22 cellular contexts compared by ENCODE assay signal in genomic region chr11:33622806-33623205, GRCh38.
DNase-seq lines count a peak whose midpoint lies in the region; ATAC-seq and TF ChIP-seq lines count a peak whose summit lies in the region.
"Had no signal": no experiment of that assay in that cellular context is flagged by ENCODE, and none has a peak within 500 bp of the region (broad histone marks: within the 10 kb centered on the region; RNA-seq: fewer than 3 reads in every experiment).

No MANE protein-coding gene starts in this region.

- no peak overlapping the region for H3K27ac Mint-ChIP-seq in activated naive CD4-positive, alpha-beta T cell treated with anti-CD3 and anti-CD28 coated beads for 36 hours
- H3K27ac Mint-ChIP-seq in activated naive CD4-positive, alpha-beta T cell treated with anti-CD3 and anti-CD28 coated beads, Interleukin-2, amount 50 U/mL, for 72 hours, result no peak overlapping the region
- no peak overlapping the region for H3K27ac Mint-ChIP-seq in stimulated activated naive B cell treated with anti-CD40 and anti-IgM and Interleukin-4, amounts not matched to agents 10 μg/mL and 1 μg/mL and 100 μg/mL, for 72 hours
- H3K27ac Mint-ChIP-seq in activated CD8-positive, alpha-beta T cell treated with anti-CD3 and anti-CD28 coated beads for 36 hours, result no peak overlapping the region

- H2AFZ ChIP-seq in OCI-LY7 (ENCODE audit: low read length), result no peak overlapping the region

- no peak overlapping the region for H3K4me2 ChIP-seq in OCI-LY7 (ENCODE audit: low read length)

- H3K36me3 ChIP-seq in HEK293 (ENCODE audit: control insufficient read depth in 2 of 2, insufficient read depth in 1 of 2, low read length in 2 of 2) (no peaks in the 10 kb centered on the region), OCI-LY7 (ENCODE audit: insufficient read depth, low read length) (peaks cover 52% of the 10 kb centered on the region)
- H3K36me3 ChIP-seq: SJSA1 had no signal

- H3K9me2 ChIP-seq in OCI-LY7 (ENCODE audit: insufficient read depth, low read length), result no peaks in the 10 kb centered on the region

- H3K36me3 Mint-ChIP-seq in activated naive CD4-positive, alpha-beta T cell treated with anti-CD3 and anti-CD28 coated beads for 36 hours (ENCODE audit: low read depth), result no peaks in the 10 kb centered on the region
- H3K36me3 Mint-ChIP-seq in activated naive CD4-positive, alpha-beta T cell treated with anti-CD3 and anti-CD28 coated beads, Interleukin-2, amount 50 U/mL, for 72 hours, result no peaks in the 10 kb centered on the region
- H3K36me3 Mint-ChIP-seq in stimulated activated naive B cell treated with anti-CD40 and anti-IgM and Interleukin-4, amounts not matched to agents 10 μg/mL and 1 μg/mL and 100 μg/mL, for 72 hours, result no peaks in the 10 kb centered on the region
- H3K36me3 Mint-ChIP-seq in activated CD8-positive, alpha-beta T cell treated with anti-CD3 and anti-CD28 coated beads for 36 hours (ENCODE audit: low read depth), result no peaks in the 10 kb centered on the region

- no peaks in the 10 kb centered on the region for H3K4me1 ChIP-seq in HEK293 (ENCODE audit: control insufficient read depth, insufficient read depth, low read length)
- H3K4me1 ChIP-seq in OCI-LY7 (ENCODE audit: insufficient read depth, low read length, poor library complexity, severe bottlenecking), result peaks cover 12% of the 10 kb centered on the region

- peaks cover 3% of the 10 kb centered on the region for H3K4me1 Mint-ChIP-seq in activated naive CD4-positive, alpha-beta T cell treated with anti-CD3 and anti-CD28 coated beads for 36 hours (ENCODE audit: low read depth)
- H3K4me1 Mint-ChIP-seq in stimulated activated naive B cell treated with anti-CD40 and anti-IgM and Interleukin-4, amounts not matched to agents 10 μg/mL and 1 μg/mL and 100 μg/mL, for 72 hours, result no peaks in the 10 kb centered on the region
- no peaks in the 10 kb centered on the region for H3K4me1 Mint-ChIP-seq in activated CD8-positive, alpha-beta T cell treated with anti-CD3 and anti-CD28 coated beads for 36 hours (ENCODE audit: low read depth)

- peaks cover 1% of the 10 kb centered on the region for H3K27me3 Mint-ChIP-seq in activated naive CD4-positive, alpha-beta T cell treated with anti-CD3 and anti-CD28 coated beads for 36 hours (ENCODE audit: low read depth)
- peaks cover 6 to 19% of the 10 kb centered on the region in 2 donors for H3K27me3 Mint-ChIP-seq in stimulated activated naive B cell treated with anti-CD40 and anti-IgM and Interleukin-4, amounts not matched to agents 10 μg/mL and 1 μg/mL and 100 μg/mL, for 72 hours
- H3K27me3 Mint-ChIP-seq in activated CD8-positive, alpha-beta T cell treated with anti-CD3 and anti-CD28 coated beads for 36 hours, result peaks cover 3% of the 10 kb centered on the region

- H3K9me3 ChIP-seq in HEK293 (ENCODE audit: control insufficient read depth, insufficient read depth, low read depth, low read length) (no peaks in the 10 kb centered on the region), OCI-LY7 (ENCODE audit: low read length) (no peaks in the 10 kb centered on the region)
- H3K9me3 ChIP-seq: SJSA1 had no signal

- TF ChIP-seq CTCF in HEK293 (tag by site-specific recombination; IDR thresholded peaks at IDR 0.05) (no peak), OCI-LY7 (conservative IDR thresholded peaks at IDR 0.05; ENCODE audit: low read length) (no peak)
- no peak for TF ChIP-seq CTCF in activated CD8-positive, alpha-beta T cell treated with anti-CD3 and anti-CD28 coated beads for 36 hours (IDR thresholded peaks at IDR 0.05)

- H3K79me2 ChIP-seq in OCI-LY7 (ENCODE audit: insufficient read depth, low read depth, low read length), result no peaks in the 10 kb centered on the region

- CTCF ChIA-PET in activated naive CD4-positive, alpha-beta T cell treated with anti-CD3 and anti-CD28 coated beads for 36 hours (lab: Charles Lee), result no interaction called here
- CTCF ChIA-PET in HEK293 (lab: Yijun Ruan, JAX), result no interaction called here
- CTCF ChIA-PET in OCI-LY7 (lab: Charles Lee; ENCODE audit: unreplicated experiment), result no interaction called here
- CTCF ChIA-PET in activated CD8-positive, alpha-beta T cell treated with anti-CD3 and anti-CD28 coated beads for 36 hours (lab: Charles Lee), result no interaction called here

- DNase-seq in activated naive CD4-positive, alpha-beta T cell treated with anti-CD3 and anti-CD28 coated beads for 36 hours, result peak; percentile 35
- no peak for DNase-seq in activated naive CD4-positive, alpha-beta T cell treated with anti-CD3 and anti-CD28 coated beads, Interleukin-2, amount 50 U/mL, for 72 hours (ENCODE audit: low spot score in 2 of 2)
- DNase-seq in OCI-LY7 (ENCODE audit: low spot score) (peak; percentile 13), foreskin melanocyte (no peak)
- DNase-seq in stimulated activated naive B cell treated with anti-CD40 and anti-IgM and Interleukin-4, amounts not matched to agents 10 μg/mL and 1 μg/mL and 100 μg/mL, for 72 hours, result no peak
- no peak for DNase-seq in activated CD8-positive, alpha-beta T cell treated with anti-CD3 and anti-CD28 coated beads for 36 hours
- DNase-seq: Calu3, DMS79 treated with DMSO at 0.1 percent for 48 hours, GF-D8, Kasumi-1, NCI-H1105 treated with DMSO at 0.1 percent for 48 hours, NCI-H146, NCI-H1930, NCI-H446, NCI-H524 treated with DMSO at 0.1 percent for 48 hours, NCI-H774, Right ventricle myocardium superior, RPMI8226 had no signal

- no TSS peak for BruUV-seq in OCI-LY7 (replicated peaks; lab: Mats Ljungman, UMichigan)

- POLR2A ChIA-PET in HEK293 (lab: Yijun Ruan, JAX) (no interaction called here), OCI-LY7 (lab: Charles Lee) (interaction anchor here (0.6 kb wide), 1 partner anchor 36 kb away, joined by 3 read pairs; no protein-coding TSS in a partner anchor)
- POLR2A ChIA-PET in activated CD8-positive, alpha-beta T cell treated with anti-CD3 and anti-CD28 coated beads for 36 hours (lab: Charles Lee), result no interaction called here

- H3K9me3 Mint-ChIP-seq in activated naive CD4-positive, alpha-beta T cell treated with anti-CD3 and anti-CD28 coated beads for 36 hours, result no peaks in the 10 kb centered on the region
- H3K9me3 Mint-ChIP-seq in activated naive CD4-positive, alpha-beta T cell treated with anti-CD3 and anti-CD28 coated beads, Interleukin-2, amount 50 U/mL, for 72 hours, result no peaks in the 10 kb centered on the region
- peaks cover 0 to 1% of the 10 kb centered on the region in 2 donors for H3K9me3 Mint-ChIP-seq in stimulated activated naive B cell treated with anti-CD40 and anti-IgM and Interleukin-4, amounts not matched to agents 10 μg/mL and 1 μg/mL and 100 μg/mL, for 72 hours
- H3K9me3 Mint-ChIP-seq in activated CD8-positive, alpha-beta T cell treated with anti-CD3 and anti-CD28 coated beads for 36 hours, result no peaks in the 10 kb centered on the region

- H4K20me1 ChIP-seq in OCI-LY7 (ENCODE audit: insufficient read depth, low read length), result no peaks in the 10 kb centered on the region

- no peak for ATAC-seq in activated naive CD4-positive, alpha-beta T cell treated with anti-CD3 and anti-CD28 coated beads, Interleukin-2, amount 50 U/mL, for 72 hours
- ATAC-seq in stimulated activated naive B cell treated with anti-CD40 and anti-IgM and Interleukin-4, amounts not matched to agents 10 μg/mL and 1 μg/mL and 100 μg/mL, for 72 hours (replicated peaks), result peak; percentile 19 to 43
- ATAC-seq in HG02642 (IDR thresholded peaks at IDR 0.05; ENCODE audit: poor library complexity, unreplicated experiment), result no peak
- no peak for ATAC-seq in activated CD8-positive, alpha-beta T cell treated with anti-CD3 and anti-CD28 coated beads for 36 hours

- H3K4me3 Mint-ChIP-seq in activated naive CD4-positive, alpha-beta T cell treated with anti-CD3 and anti-CD28 coated beads for 36 hours, result no peak overlapping the region
- no peak overlapping the region for H3K4me3 Mint-ChIP-seq in stimulated activated naive B cell treated with anti-CD40 and anti-IgM and Interleukin-4, amounts not matched to agents 10 μg/mL and 1 μg/mL and 100 μg/mL, for 72 hours
- H3K4me3 Mint-ChIP-seq in activated CD8-positive, alpha-beta T cell treated with anti-CD3 and anti-CD28 coated beads for 36 hours, result no peak overlapping the region

- H3K4me3 ChIP-seq in HEK293 (ENCODE audit: low read depth, low read length) (no peak overlapping the region), OCI-LY7 (ENCODE audit: low read depth, low read length, poor library complexity, severe bottlenecking) (no peak overlapping the region)
- H3K4me3 ChIP-seq: SJSA1 had no signal

- no peak overlapping the region for H3K27ac ChIP-seq in HEK293 (ENCODE audit: extremely low read depth, low read depth, low read length)
- H3K27ac ChIP-seq in OCI-LY7 (ENCODE audit: low read depth, low read length, poor library complexity, severe bottlenecking), result no peak overlapping the region
- H3K27ac ChIP-seq: HL-60, SJSA1 had no signal

- intact Hi-C loops in activated naive CD4-positive, alpha-beta T cell treated with anti-CD3 and anti-CD28 coated beads for 36 hours (cut with micrococcal nuclease), result loop anchor here (5.0 kb wide), 1 partner anchor 69 kb away; no protein-coding TSS in a partner anchor
- intact Hi-C loops in OCI-LY7 (cut with micrococcal nuclease; ENCODE audit: unreplicated experiment), result no loop called here
- intact Hi-C loops in activated CD8-positive, alpha-beta T cell treated with anti-CD3 and anti-CD28 coated beads for 36 hours (cut with micrococcal nuclease), result no loop called here

TF ChIP-seq in HEK293, 187 proteins besides CTCF, POLR2A, EP300 and RAD21 (continues in another document):
- TF ChIP-seq ZNF549 (tag by site-specific recombination; IDR thresholded peaks at IDR 0.05) (no peak), ZBTB1 (tag by site-specific recombination; IDR thresholded peaks at IDR 0.05) (no peak), KLF17 (tag by site-specific recombination; IDR thresholded peaks at IDR 0.05) (no peak), KLF10 (tag by site-specific recombination; IDR thresholded peaks at IDR 0.05) (no peak), ZNF624 (tag by site-specific recombination; IDR thresholded peaks at IDR 0.05) (no peak), MZF1 (tag by site-specific recombination; IDR thresholded peaks at IDR 0.05; ENCODE audit: borderline replicate concordance) (no peak)

Comparison
In these comparisons a context has a peak if more than half of its experiments do, and no peak if none do; other contexts are left out.
1. DNase-seq: peak in activated naive CD4-positive, alpha-beta T cell treated with anti-CD3 and anti-CD28 coated beads for 36 hours (single experiment) and OCI-LY7 (single experiment); none in activated naive CD4-positive, alpha-beta T cell treated with anti-CD3 and anti-CD28 coated beads, Interleukin-2, amount 50 U/mL, for 72 hours (0 of 2), stimulated activated naive B cell treated with anti-CD40 and anti-IgM and Interleukin-4, amounts not matched to agents 10 μg/mL and 1 μg/mL and 100 μg/mL, for 72 hours (single experiment), foreskin melanocyte (single experiment) and activated CD8-positive, alpha-beta T cell treated with anti-CD3 and anti-CD28 coated beads for 36 hours (single experiment).
2. ATAC-seq: peak in stimulated activated naive B cell treated with anti-CD40 and anti-IgM and Interleukin-4, amounts not matched to agents 10 μg/mL and 1 μg/mL and 100 μg/mL, for 72 hours (2 of 2); none in activated naive CD4-positive, alpha-beta T cell treated with anti-CD3 and anti-CD28 coated beads, Interleukin-2, amount 50 U/mL, for 72 hours (0 of 2), HG02642 (single experiment) and activated CD8-positive, alpha-beta T cell treated with anti-CD3 and anti-CD28 coated beads for 36 hours (single experiment).